ENCODE assay signal across 10 cellular contexts in genomic region chr1:205258313-205259176, GRCh38. TPM values are rescaled to one million over a fixed set of nuclear protein-coding genes. Genes with fewer than 3 reads are reported as not detected.
DNase-seq lines count a peak whose midpoint lies in the region; ATAC-seq, FAIRE-seq and TF ChIP-seq lines count a peak whose summit lies in the region.
"Had no signal": no experiment of that assay in that cellular context is flagged by ENCODE, and none has a peak within 500 bp of the region (broad histone marks: within the 10 kb centered on the region; RNA-seq: fewer than 3 reads in every experiment).

No MANE protein-coding gene starts in this region.

- no peak overlapping the region for H3K4me3 Mint-ChIP-seq in activated T-helper 2 cell treated with anti-CD3 and anti-CD28 coated beads, Interferon-gamma antibody, Interleukin-2, Interleukin-4, amounts not matched to agents 10 μg/mL and 5 μg/mL and 100 μg/mL, durations not matched to agents 14 hours and 24 hours and 36 hours (ENCODE audit: low read depth)
- H3K4me3 Mint-ChIP-seq in activated naive CD8-positive, alpha-beta T cell treated with anti-CD3 and anti-CD28 coated beads for 36 hours, result no peak overlapping the region
- H3K4me3 Mint-ChIP-seq: activated naive CD8-positive, alpha-beta T cell treated with anti-CD3 and anti-CD28 coated beads, Interleukin-2, amount 10 ng/mL, durations not matched to agents 7 days and 5 days had no signal

- no peaks in the 10 kb centered on the region for H3K79me2 ChIP-seq in fibroblast of lung (ENCODE audit: control insufficient read depth, insufficient read depth, low read length)

- no peak overlapping the region for H3K4me3 ChIP-seq in fibroblast of lung (replicated peaks in 1 of 4; ENCODE audit: control extremely low read depth in 1 of 4, insufficient read depth in 1 of 4, low read depth in 3 of 4, low read length in 4 of 4)

- H3K4me1 Mint-ChIP-seq in activated T-helper 2 cell treated with anti-CD3 and anti-CD28 coated beads, Interferon-gamma antibody, Interleukin-2, Interleukin-4, amounts not matched to agents 10 μg/mL and 5 μg/mL and 100 μg/mL, durations not matched to agents 14 hours and 24 hours and 36 hours (ENCODE audit: low read depth), result peaks cover 19% of the 10 kb centered on the region
- H3K4me1 Mint-ChIP-seq in activated naive CD8-positive, alpha-beta T cell treated with anti-CD3 and anti-CD28 coated beads for 36 hours, result peaks cover 32% of the 10 kb centered on the region

- no peaks in the 10 kb centered on the region for H3K27me3 Mint-ChIP-seq in activated T-helper 2 cell treated with anti-CD3 and anti-CD28 coated beads, Interferon-gamma antibody, Interleukin-2, Interleukin-4, amounts not matched to agents 10 μg/mL and 5 μg/mL and 100 μg/mL, durations not matched to agents 14 hours and 24 hours and 36 hours (ENCODE audit: low read depth)
- H3K27me3 Mint-ChIP-seq in activated naive CD8-positive, alpha-beta T cell treated with anti-CD3 and anti-CD28 coated beads for 36 hours, result no peaks in the 10 kb centered on the region
- H3K27me3 Mint-ChIP-seq: activated naive CD8-positive, alpha-beta T cell treated with anti-CD3 and anti-CD28 coated beads, Interleukin-2, amount 10 ng/mL, durations not matched to agents 7 days and 5 days had no signal

- H3K27ac Mint-ChIP-seq in activated T-helper 2 cell treated with anti-CD3 and anti-CD28 coated beads, Interferon-gamma antibody, Interleukin-2, Interleukin-4, amounts not matched to agents 10 μg/mL and 5 μg/mL and 100 μg/mL, durations not matched to agents 14 hours and 24 hours and 36 hours, result no peak overlapping the region
- no peak overlapping the region for H3K27ac Mint-ChIP-seq in activated naive CD8-positive, alpha-beta T cell treated with anti-CD3 and anti-CD28 coated beads for 36 hours
- H3K27ac Mint-ChIP-seq: activated naive CD8-positive, alpha-beta T cell treated with anti-CD3 and anti-CD28 coated beads, Interleukin-2, amount 10 ng/mL, durations not matched to agents 7 days and 5 days had no signal

- H3K36me3 Mint-ChIP-seq in activated T-helper 2 cell treated with anti-CD3 and anti-CD28 coated beads, Interferon-gamma antibody, Interleukin-2, Interleukin-4, amounts not matched to agents 10 μg/mL and 5 μg/mL and 100 μg/mL, durations not matched to agents 14 hours and 24 hours and 36 hours (ENCODE audit: low read depth), result no peaks in the 10 kb centered on the region
- H3K36me3 Mint-ChIP-seq in activated naive CD8-positive, alpha-beta T cell treated with anti-CD3 and anti-CD28 coated beads for 36 hours, result peaks cover 2% of the 10 kb centered on the region
- H3K36me3 Mint-ChIP-seq: activated naive CD8-positive, alpha-beta T cell treated with anti-CD3 and anti-CD28 coated beads, Interleukin-2, amount 10 ng/mL, durations not matched to agents 7 days and 5 days had no signal

- no peak overlapping the region for H3K4me2 ChIP-seq in fibroblast of lung (ENCODE audit: extremely low read depth, insufficient read depth, low read length)

- TF ChIP-seq CTCF in fibroblast of lung (conservative IDR thresholded peaks at IDR 0.05 in 1 of 2, IDR thresholded peaks at IDR 0.05 in 1 of 2; ENCODE audit: low read depth in 1 of 2, low read length in 2 of 2), result no peak

- H3K9ac ChIP-seq in fibroblast of lung (ENCODE audit: insufficient read depth, low read length), result no peak overlapping the region

- no peak overlapping the region for H2AFZ ChIP-seq in fibroblast of lung (ENCODE audit: low read length)

- peaks cover 2% of the 10 kb centered on the region for H3K4me1 ChIP-seq in fibroblast of lung (ENCODE audit: control insufficient read depth, extremely low read depth, insufficient read depth, low read length)

- H3K9me3 Mint-ChIP-seq in activated T-helper 2 cell treated with anti-CD3 and anti-CD28 coated beads, Interferon-gamma antibody, Interleukin-2, Interleukin-4, amounts not matched to agents 10 μg/mL and 5 μg/mL and 100 μg/mL, durations not matched to agents 14 hours and 24 hours and 36 hours, result no peaks in the 10 kb centered on the region
- no peaks in the 10 kb centered on the region for H3K9me3 Mint-ChIP-seq in activated naive CD8-positive, alpha-beta T cell treated with anti-CD3 and anti-CD28 coated beads for 36 hours
- H3K9me3 Mint-ChIP-seq: activated naive CD8-positive, alpha-beta T cell treated with anti-CD3 and anti-CD28 coated beads, Interleukin-2, amount 10 ng/mL, durations not matched to agents 7 days and 5 days had no signal

- H3K9me3 ChIP-seq in fibroblast of lung (ENCODE audit: control insufficient read depth, insufficient read depth, low read depth, low read length), result no peaks in the 10 kb centered on the region

- H4K20me1 ChIP-seq in fibroblast of lung (ENCODE audit: control insufficient read depth, extremely low read depth, insufficient read depth, low read length), result no peaks in the 10 kb centered on the region

- ATAC-seq in HG02642 (IDR thresholded peaks at IDR 0.05; ENCODE audit: poor library complexity, unreplicated experiment), result no peak

- intact Hi-C loops in activated T-helper 2 cell treated with anti-CD3 and anti-CD28 coated beads, Interferon-gamma antibody, Interleukin-2, Interleukin-4, amounts not matched to agents 10 μg/mL and 5 μg/mL and 100 μg/mL, durations not matched to agents 14 hours and 24 hours and 36 hours (cut with micrococcal nuclease), result loop anchor here (5.0 kb wide), 2 partner anchors 46 to 116 kb away; partner anchors contain the start of gene DSTYK

- FAIRE-seq in RCC 7860 (lab: Jason Lieb, UNC), result no peak

- H3K36me3 ChIP-seq in fibroblast of lung (ENCODE audit: control insufficient read depth, insufficient read depth, low read length), result no peaks in the 10 kb centered on the region

- DNase-seq in GM04504 (ENCODE audit: low read depth) (peak; percentile 64), RCC 7860 (ENCODE audit: low spot score) (peak; percentile 56), fibroblast of lung (ENCODE audit: low read depth in 2 of 2) (peak; percentile 26 to 71), putamen (ENCODE audit: low spot score) (peak; percentile 85), retina (no peak)
- no peak for DNase-seq in activated T-helper 2 cell treated with anti-CD3 and anti-CD28 coated beads, Interferon-gamma antibody, Interleukin-2, Interleukin-4, amounts not matched to agents 10 μg/mL and 5 μg/mL and 100 μg/mL, durations not matched to agents 14 hours and 24 hours and 36 hours (ENCODE audit: low spot score)
- no peak for DNase-seq in activated naive CD8-positive, alpha-beta T cell treated with anti-CD3 and anti-CD28 coated beads for 36 hours
- DNase-seq: activated naive CD8-positive, alpha-beta T cell treated with anti-CD3 and anti-CD28 coated beads, Interleukin-2, amount 10 ng/mL, durations not matched to agents 7 days and 5 days; NCI-H2029 had no signal

- no peak overlapping the region for H3K27ac ChIP-seq in fibroblast of lung (ENCODE audit: insufficient read depth, low read length)

- no peaks in the 10 kb centered on the region for H3K27me3 ChIP-seq in fibroblast of lung (ENCODE audit: control insufficient read depth, insufficient read depth, low read length)

RNA-seq across cellular contexts. Expression of gene TMCC2, which starts 30.8 kb away (rescaled TPM):
- total RNA-seq in fibroblast of lung, result 4.1 and 6.9 TPM in 2 replicates
- 2.3 and 2.5 TPM in 2 replicates for polyA plus RNA-seq in fibroblast of lung
- polyA plus RNA-seq in fibroblast of lung (2012), result 2.9 and 3.3 TPM in 2 replicates
- polyA minus RNA-seq in fibroblast of lung (ENCODE audit: low replicate concordance), result 3.8 and 9.3 TPM in 2 replicates
- total RNA-seq in activated T-helper 2 cell treated with anti-CD3 and anti-CD28 coated beads, Interferon-gamma antibody, Interleukin-2, Interleukin-4, amounts not matched to agents 10 μg/mL and 5 μg/mL and 100 μg/mL, durations not matched to agents 14 hours and 24 hours and 36 hours, result 13.4 and 14.0 TPM in 2 replicates
- total RNA-seq in activated naive CD8-positive, alpha-beta T cell treated with anti-CD3 and anti-CD28 coated beads for 36 hours, result 10 to 100 TPM; 13.3 to 14.0 TPM

RNA-seq across cellular contexts. Expression of gene DSTYK, which starts 47.0 kb away (rescaled TPM):
- 24.9 and 42.6 TPM in 2 replicates for total RNA-seq in fibroblast of lung
- polyA plus RNA-seq in fibroblast of lung, result 20.6 and 24.5 TPM in 2 replicates
- polyA plus RNA-seq in fibroblast of lung (2012), result 13.4 and 17.6 TPM in 2 replicates
- polyA minus RNA-seq in fibroblast of lung (ENCODE audit: low replicate concordance), result 11.4 and 14.1 TPM in 2 replicates
- 27.3 and 28.6 TPM in 2 replicates for total RNA-seq in activated T-helper 2 cell treated with anti-CD3 and anti-CD28 coated beads, Interferon-gamma antibody, Interleukin-2, Interleukin-4, amounts not matched to agents 10 μg/mL and 5 μg/mL and 100 μg/mL, durations not matched to agents 14 hours and 24 hours and 36 hours
- total RNA-seq in activated naive CD8-positive, alpha-beta T cell treated with anti-CD3 and anti-CD28 coated beads for 36 hours, result 10 to 100 TPM; 14.0 to 14.4 TPM

Comparison
In these comparisons a context has a peak if more than half of its experiments do, and no peak if none do; other contexts are left out.
1. DNase-seq: peak in GM04504 (single experiment), RCC 7860 (single experiment), fibroblast of lung (2 of 2) and putamen (single experiment); none in activated T-helper 2 cell treated with anti-CD3 and anti-CD28 coated beads, Interferon-gamma antibody, Interleukin-2, Interleukin-4, amounts not matched to agents 10 μg/mL and 5 μg/mL and 100 μg/mL, durations not matched to agents 14 hours and 24 hours and 36 hours (single experiment), activated naive CD8-positive, alpha-beta T cell treated with anti-CD3 and anti-CD28 coated beads for 36 hours (single experiment) and retina (single experiment).